Comparison of ENCODE assay signal across 1 cellular context in the genomic region with DNA sequence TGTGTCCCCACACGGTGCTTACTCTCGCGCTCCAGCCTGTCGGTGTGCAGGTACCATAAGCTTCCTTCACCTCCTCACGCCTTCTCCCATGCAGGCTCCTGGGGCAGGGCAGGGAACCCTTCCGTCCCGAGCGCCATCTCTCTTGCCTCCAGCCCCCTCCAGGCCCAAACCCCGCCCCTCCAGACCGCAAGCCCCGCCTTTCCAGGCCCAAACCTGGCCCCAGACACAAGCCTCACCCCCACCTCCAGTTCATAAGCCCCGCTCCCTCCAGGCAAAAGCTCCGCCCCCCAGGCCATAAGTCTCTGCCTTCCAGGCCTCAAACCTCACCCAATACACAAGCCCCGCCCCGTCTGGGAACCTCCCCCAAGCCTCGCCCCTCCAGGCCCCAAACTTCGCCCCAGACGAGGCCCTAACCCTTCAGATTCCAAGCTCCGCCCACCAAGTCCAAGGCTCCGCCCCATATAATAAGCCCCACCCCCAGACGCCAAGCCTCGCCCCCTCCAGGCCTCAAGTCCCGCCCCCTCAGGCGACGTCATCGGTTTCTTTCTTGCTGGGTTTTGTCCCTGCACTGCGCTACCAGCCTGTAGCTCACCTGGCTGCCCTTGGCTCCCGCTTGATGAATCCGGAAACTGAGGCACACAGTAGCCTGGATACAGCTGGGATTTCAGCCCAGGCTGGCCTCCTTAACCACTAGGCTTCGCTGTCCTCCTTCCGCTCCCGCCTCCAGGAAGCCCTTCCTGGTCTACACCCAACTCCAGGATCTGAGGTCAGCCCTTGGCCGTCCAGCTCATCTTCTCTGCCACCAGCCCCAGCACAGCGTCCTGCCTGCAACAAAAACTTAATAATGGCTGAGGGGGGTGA.
TF ChIP-seq lines count a peak whose summit lies in the region.

No MANE protein-coding gene starts in this region.

TF ChIP-seq in HEK293, 187 proteins besides CTCF, POLR2A, EP300 and RAD21 (continued from another document and continues in another):
- TF ChIP-seq, protein P1, sequence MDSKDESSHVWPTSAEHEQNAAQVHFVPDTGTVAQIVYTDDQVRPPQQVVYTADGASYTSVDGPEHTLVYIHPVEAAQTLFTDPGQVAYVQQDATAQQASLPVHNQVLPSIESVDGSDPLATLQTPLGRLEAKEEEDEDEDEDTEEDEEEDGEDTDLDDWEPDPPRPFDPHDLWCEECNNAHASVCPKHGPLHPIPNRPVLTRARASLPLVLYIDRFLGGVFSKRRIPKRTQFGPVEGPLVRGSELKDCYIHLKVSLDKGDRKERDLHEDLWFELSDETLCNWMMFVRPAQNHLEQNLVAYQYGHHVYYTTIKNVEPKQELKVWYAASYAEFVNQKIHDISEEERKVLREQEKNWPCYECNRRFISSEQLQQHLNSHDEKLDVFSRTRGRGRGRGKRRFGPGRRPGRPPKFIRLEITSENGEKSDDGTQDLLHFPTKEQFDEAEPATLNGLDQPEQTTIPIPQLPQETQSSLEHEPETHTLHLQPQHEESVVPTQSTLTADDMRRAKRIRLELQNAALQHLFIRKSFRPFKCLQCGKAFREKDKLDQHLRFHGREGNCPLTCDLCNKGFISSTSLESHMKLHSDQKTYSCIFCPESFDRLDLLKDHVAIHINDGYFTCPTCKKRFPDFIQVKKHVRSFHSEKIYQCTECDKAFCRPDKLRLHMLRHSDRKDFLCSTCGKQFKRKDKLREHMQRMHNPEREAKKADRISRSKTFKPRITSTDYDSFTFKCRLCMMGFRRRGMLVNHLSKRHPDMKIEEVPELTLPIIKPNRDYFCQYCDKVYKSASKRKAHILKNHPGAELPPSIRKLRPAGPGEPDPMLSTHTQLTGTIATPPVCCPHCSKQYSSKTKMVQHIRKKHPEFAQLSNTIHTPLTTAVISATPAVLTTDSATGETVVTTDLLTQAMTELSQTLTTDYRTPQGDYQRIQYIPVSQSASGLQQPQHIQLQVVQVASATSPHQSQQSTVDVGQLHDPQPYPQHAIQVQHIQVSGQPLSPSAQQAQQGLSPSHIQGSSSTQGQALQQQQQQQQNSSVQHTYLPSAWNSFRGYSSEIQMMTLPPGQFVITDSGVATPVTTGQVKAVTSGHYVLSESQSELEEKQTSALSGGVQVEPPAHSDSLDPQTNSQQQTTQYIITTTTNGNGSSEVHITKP (tag by site-specific recombination; IDR thresholded peaks at IDR 0.05): no peak
- TF ChIP-seq KLF10 (tag by site-specific recombination; IDR thresholded peaks at IDR 0.05) (no peak), ZNF2 (tag by site-specific recombination; IDR thresholded peaks at IDR 0.05) (no peak), ZFP37 (tag by site-specific recombination; IDR thresholded peaks at IDR 0.05) (no peak), MEIS1 (CRISPR knock-in tag; IDR thresholded peaks at IDR 0.05; ENCODE audit: borderline replicate concordance) (no peak), ZNF747 (tag by site-specific recombination; IDR thresholded peaks at IDR 0.05) (no peak), ZNF596 (tag by site-specific recombination; IDR thresholded peaks at IDR 0.05) (no peak), ZNF214 (tag by site-specific recombination; IDR thresholded peaks at IDR 0.05; ENCODE audit: borderline replicate concordance) (no peak), ZNF341 (tag by site-specific recombination; IDR thresholded peaks at IDR 0.05; ENCODE audit: low read depth) (no peak), ZNF423 (tag by site-specific recombination; IDR thresholded peaks at IDR 0.05) (no peak), ZNF548 (tag by site-specific recombination; IDR thresholded peaks at IDR 0.05) (no peak), ZSCAN30 (tag by site-specific recombination; IDR thresholded peaks at IDR 0.05) (no peak), KLF1 (tag by site-specific recombination; IDR thresholded peaks at IDR 0.05) (peak; percentile 88), MYNN (tag by site-specific recombination; IDR thresholded peaks at IDR 0.05; ENCODE audit: borderline replicate concordance) (no peak), ZBTB17 (tag by site-specific recombination; IDR thresholded peaks at IDR 0.05) (no peak), ZNF624 (tag by site-specific recombination; IDR thresholded peaks at IDR 0.05) (no peak), ZNF211 (tag by site-specific recombination; IDR thresholded peaks at IDR 0.05; ENCODE audit: low read depth) (no peak), ZNF175 (tag by site-specific recombination; IDR thresholded peaks at IDR 0.05) (no peak), KLF16 (tag by site-specific recombination; IDR thresholded peaks at IDR 0.05) (no peak), ZBTB8A (tag by site-specific recombination; IDR thresholded peaks at IDR 0.05) (no peak), ZSCAN16 (tag by site-specific recombination; IDR thresholded peaks at IDR 0.05) (no peak), ZNF658 (tag by site-specific recombination; IDR thresholded peaks at IDR 0.05) (no peak), SP3 (tag by site-specific recombination; IDR thresholded peaks at IDR 0.05) (peak; percentile 80), OSR2 (tag by site-specific recombination; IDR thresholded peaks at IDR 0.05) (no peak), ZNF626 (tag by site-specific recombination; IDR thresholded peaks at IDR 0.05) (no peak)
- TF ChIP-seq, protein P2, sequence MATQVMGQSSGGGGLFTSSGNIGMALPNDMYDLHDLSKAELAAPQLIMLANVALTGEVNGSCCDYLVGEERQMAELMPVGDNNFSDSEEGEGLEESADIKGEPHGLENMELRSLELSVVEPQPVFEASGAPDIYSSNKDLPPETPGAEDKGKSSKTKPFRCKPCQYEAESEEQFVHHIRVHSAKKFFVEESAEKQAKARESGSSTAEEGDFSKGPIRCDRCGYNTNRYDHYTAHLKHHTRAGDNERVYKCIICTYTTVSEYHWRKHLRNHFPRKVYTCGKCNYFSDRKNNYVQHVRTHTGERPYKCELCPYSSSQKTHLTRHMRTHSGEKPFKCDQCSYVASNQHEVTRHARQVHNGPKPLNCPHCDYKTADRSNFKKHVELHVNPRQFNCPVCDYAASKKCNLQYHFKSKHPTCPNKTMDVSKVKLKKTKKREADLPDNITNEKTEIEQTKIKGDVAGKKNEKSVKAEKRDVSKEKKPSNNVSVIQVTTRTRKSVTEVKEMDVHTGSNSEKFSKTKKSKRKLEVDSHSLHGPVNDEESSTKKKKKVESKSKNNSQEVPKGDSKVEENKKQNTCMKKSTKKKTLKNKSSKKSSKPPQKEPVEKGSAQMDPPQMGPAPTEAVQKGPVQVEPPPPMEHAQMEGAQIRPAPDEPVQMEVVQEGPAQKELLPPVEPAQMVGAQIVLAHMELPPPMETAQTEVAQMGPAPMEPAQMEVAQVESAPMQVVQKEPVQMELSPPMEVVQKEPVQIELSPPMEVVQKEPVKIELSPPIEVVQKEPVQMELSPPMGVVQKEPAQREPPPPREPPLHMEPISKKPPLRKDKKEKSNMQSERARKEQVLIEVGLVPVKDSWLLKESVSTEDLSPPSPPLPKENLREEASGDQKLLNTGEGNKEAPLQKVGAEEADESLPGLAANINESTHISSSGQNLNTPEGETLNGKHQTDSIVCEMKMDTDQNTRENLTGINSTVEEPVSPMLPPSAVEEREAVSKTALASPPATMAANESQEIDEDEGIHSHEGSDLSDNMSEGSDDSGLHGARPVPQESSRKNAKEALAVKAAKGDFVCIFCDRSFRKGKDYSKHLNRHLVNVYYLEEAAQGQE (tag by site-specific recombination; IDR thresholded peaks at IDR 0.05): no peak
- TF ChIP-seq, protein P3, sequence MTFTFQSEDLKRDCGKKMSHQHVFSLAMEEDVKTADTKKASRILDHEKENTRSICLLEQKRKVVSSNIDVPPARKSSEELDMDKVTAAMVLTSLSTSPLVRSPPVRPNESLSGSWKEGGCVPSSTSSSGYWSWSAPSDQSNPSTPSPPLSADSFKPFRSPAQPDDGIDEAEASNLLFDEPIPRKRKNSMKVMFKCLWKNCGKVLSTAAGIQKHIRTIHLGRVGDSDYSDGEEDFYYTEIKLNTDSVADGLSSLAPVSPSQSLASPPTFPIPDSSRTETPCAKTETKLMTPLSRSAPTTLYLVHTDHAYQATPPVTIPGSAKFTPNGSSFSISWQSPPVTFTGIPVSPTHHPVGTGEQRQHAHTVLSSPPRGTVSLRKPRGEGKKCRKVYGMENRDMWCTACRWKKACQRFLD (tag by site-specific recombination; IDR thresholded peaks at IDR 0.05): no peak
- TF ChIP-seq, protein P4, sequence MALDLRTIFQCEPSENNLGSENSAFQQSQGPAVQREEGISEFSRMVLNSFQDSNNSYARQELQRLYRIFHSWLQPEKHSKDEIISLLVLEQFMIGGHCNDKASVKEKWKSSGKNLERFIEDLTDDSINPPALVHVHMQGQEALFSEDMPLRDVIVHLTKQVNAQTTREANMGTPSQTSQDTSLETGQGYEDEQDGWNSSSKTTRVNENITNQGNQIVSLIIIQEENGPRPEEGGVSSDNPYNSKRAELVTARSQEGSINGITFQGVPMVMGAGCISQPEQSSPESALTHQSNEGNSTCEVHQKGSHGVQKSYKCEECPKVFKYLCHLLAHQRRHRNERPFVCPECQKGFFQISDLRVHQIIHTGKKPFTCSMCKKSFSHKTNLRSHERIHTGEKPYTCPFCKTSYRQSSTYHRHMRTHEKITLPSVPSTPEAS (tag by site-specific recombination; IDR thresholded peaks at IDR 0.05): no peak
- TF ChIP-seq, protein P5, sequence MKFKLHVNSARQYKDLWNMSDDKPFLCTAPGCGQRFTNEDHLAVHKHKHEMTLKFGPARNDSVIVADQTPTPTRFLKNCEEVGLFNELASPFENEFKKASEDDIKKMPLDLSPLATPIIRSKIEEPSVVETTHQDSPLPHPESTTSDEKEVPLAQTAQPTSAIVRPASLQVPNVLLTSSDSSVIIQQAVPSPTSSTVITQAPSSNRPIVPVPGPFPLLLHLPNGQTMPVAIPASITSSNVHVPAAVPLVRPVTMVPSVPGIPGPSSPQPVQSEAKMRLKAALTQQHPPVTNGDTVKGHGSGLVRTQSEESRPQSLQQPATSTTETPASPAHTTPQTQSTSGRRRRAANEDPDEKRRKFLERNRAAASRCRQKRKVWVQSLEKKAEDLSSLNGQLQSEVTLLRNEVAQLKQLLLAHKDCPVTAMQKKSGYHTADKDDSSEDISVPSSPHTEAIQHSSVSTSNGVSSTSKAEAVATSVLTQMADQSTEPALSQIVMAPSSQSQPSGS (tag by site-specific recombination; IDR thresholded peaks at IDR 0.05; ENCODE audit: low read depth): peak; percentile 96
- TF ChIP-seq, protein P6, sequence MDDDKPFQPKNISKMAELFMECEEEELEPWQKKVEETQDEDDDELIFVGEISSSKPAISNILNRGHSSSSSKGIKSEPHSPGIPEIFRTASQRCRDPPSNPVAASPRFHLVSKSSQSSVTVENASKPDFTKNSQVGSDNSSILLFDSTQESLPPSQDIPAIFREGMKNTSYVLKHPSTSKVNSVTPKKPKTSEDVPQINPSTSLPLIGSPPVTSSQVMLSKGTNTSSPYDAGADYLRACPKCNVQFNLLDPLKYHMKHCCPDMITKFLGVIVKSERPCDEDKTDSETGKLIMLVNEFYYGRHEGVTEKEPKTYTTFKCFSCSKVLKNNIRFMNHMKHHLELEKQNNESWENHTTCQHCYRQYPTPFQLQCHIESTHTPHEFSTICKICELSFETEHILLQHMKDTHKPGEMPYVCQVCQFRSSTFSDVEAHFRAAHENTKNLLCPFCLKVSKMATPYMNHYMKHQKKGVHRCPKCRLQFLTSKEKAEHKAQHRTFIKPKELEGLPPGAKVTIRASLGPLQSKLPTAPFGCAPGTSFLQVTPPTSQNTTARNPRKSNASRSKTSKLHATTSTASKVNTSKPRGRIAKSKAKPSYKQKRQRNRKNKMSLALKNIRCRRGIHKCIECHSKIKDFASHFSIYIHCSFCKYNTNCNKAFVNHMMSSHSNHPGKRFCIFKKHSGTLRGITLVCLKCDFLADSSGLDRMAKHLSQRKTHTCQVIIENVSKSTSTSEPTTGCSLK (tag by site-specific recombination; IDR thresholded peaks at IDR 0.05): no peak
- TF ChIP-seq, protein P7, sequence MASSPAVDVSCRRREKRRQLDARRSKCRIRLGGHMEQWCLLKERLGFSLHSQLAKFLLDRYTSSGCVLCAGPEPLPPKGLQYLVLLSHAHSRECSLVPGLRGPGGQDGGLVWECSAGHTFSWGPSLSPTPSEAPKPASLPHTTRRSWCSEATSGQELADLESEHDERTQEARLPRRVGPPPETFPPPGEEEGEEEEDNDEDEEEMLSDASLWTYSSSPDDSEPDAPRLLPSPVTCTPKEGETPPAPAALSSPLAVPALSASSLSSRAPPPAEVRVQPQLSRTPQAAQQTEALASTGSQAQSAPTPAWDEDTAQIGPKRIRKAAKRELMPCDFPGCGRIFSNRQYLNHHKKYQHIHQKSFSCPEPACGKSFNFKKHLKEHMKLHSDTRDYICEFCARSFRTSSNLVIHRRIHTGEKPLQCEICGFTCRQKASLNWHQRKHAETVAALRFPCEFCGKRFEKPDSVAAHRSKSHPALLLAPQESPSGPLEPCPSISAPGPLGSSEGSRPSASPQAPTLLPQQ (tag by site-specific recombination; IDR thresholded peaks at IDR 0.05): no peak
- TF ChIP-seq, protein P8, sequence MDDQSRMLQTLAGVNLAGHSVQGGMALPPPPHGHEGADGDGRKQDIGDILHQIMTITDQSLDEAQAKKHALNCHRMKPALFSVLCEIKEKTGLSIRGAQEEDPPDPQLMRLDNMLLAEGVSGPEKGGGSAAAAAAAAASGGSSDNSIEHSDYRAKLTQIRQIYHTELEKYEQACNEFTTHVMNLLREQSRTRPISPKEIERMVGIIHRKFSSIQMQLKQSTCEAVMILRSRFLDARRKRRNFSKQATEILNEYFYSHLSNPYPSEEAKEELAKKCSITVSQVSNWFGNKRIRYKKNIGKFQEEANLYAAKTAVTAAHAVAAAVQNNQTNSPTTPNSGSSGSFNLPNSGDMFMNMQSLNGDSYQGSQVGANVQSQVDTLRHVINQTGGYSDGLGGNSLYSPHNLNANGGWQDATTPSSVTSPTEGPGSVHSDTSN (CRISPR knock-in tag; IDR thresholded peaks at IDR 0.05): no peak
- TF ChIP-seq, protein P9, sequence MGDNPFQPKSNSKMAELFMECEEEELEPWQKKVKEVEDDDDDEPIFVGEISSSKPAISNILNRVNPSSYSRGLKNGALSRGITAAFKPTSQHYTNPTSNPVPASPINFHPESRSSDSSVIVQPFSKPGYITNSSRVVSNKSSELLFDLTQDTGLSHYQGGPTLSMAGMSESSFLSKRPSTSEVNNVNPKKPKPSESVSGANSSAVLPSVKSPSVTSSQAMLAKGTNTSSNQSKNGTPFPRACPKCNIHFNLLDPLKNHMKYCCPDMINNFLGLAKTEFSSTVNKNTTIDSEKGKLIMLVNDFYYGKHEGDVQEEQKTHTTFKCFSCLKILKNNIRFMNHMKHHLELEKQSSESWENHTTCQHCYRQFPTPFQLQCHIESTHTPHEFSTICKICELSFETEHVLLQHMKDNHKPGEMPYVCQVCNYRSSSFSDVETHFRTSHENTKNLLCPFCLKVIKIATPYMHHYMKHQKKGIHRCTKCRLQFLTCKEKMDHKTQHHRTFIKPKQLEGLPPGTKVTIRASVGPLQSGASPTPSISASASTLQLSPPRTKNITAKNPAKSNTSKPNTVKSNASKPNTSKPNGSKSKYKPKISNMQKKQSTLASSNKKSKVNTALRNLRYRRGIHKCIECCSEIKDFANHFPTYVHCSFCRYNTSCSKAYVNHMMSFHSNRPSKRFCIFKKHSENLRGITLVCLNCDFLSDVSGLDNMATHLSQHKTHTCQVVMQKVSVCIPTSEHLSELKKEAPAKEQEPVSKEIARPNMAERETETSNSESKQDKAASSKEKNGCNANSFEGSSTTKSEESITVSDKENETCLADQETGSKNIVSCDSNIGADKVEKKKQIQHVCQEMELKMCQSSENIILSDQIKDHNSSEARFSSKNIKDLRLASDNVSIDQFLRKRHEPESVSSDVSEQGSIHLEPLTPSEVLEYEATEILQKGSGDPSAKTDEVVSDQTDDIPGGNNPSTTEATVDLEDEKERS (tag by site-specific recombination; IDR thresholded peaks at IDR 0.05): no peak
